ENCODE assay signal across 8 cellular contexts in the genomic region with DNA sequence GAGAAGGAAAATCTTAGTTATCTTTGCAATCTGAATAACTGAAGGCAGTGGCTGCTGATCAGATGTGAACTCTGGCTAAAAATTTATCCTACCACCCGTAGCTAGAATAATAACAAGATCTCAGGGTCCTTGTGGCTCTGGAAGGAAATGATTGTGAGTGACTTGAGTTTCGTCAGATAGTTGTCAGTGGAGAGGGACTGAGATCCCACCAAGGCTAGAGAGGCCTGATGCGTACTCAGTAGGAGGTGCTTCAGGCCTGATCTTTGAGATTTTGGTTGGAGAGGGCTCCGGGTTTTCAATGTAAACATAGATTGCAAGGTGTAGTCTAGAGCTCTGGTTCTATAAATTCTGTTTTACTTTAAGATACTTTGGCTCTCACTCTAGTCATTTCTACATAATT. TPM values are rescaled to one million over a fixed set of nuclear protein-coding genes. Genes with fewer than 3 reads are reported as not detected.
DNase-seq lines count a peak whose midpoint lies in the region; ATAC-seq and TF ChIP-seq lines count a peak whose summit lies in the region.

No MANE protein-coding gene starts in this region.

- no peaks in the 10 kb centered on the region for H3K9me3 ChIP-seq in suprapubic skin

- H3K4me1 ChIP-seq in suprapubic skin, result peaks cover 42% of the 10 kb centered on the region

- no peak for TF ChIP-seq CTCF in suprapubic skin (IDR thresholded peaks at IDR 0.05)
- no peak for TF ChIP-seq CTCF in GM20000 (IDR thresholded peaks at IDR 0.05; ENCODE audit: extremely low read depth, missing control alignments)

- CTCF ChIA-PET in activated CD8-positive, alpha-beta memory T cell treated with anti-CD3 and anti-CD28 coated beads, Interleukin-2, amount 10 ng/mL, durations not matched to agents 7 days and 5 days (lab: Charles Lee), result interaction anchor here (0.9 to 3.1 kb wide), 11 partner anchors 8 to 580 kb away, joined by 3 to 24 read pairs (median 4); partner anchors contain the start of genes ACP2, ARFGAP2, DDB2 and NR1H3
- CTCF ChIA-PET in activated CD4-positive, alpha-beta memory T cell treated with anti-CD3 and anti-CD28 coated beads, Interleukin-2, amount 10 ng/mL, durations not matched to agents 7 days and 5 days (lab: Charles Lee), result interaction anchor here (0.7 to 2.0 kb wide), 9 partner anchors 12 to 294 kb away, joined by 3 to 12 read pairs (median 5); partner anchors contain the start of genes ACP2, DDB2 and PTPMT1

- DNase-seq in activated CD8-positive, alpha-beta memory T cell treated with anti-CD3 and anti-CD28 coated beads, Interleukin-2, amount 10 ng/mL, durations not matched to agents 7 days and 5 days, result no peak
- DNase-seq in activated CD8-positive, alpha-beta memory T cell treated with anti-CD3 and anti-CD28 coated beads, Interleukin-2, amount 50 U/mL, for 48 hours, result no peak
- DNase-seq in activated CD4-positive, alpha-beta memory T cell treated with anti-CD3 and anti-CD28 coated beads, Interleukin-2, amount 10 ng/mL, durations not matched to agents 7 days and 5 days, result no peak
- no peak for DNase-seq in immature natural killer cell
- DNase-seq in suprapubic skin (ENCODE audit: low spot score in 2 of 2), result no peak
- no peak for DNase-seq in NCI-H2227 treated with DMSO at 0.1 percent for 48 hours (lab: John Stamatoyannopoulos, UW)
- DNase-seq in NOMO-1 treated with dmso at 0.1 percent for 144 hours (lab: John Stamatoyannopoulos, UW; ENCODE audit: unreplicated experiment), result no peak
- no peak for DNase-seq in GM20000 (ENCODE audit: low spot score)

- H3K4me1 Mint-ChIP-seq in activated CD8-positive, alpha-beta memory T cell treated with anti-CD3 and anti-CD28 coated beads, Interleukin-2, amount 10 ng/mL, durations not matched to agents 7 days and 5 days, result peaks cover 43% of the 10 kb centered on the region
- H3K4me1 Mint-ChIP-seq in activated CD4-positive, alpha-beta memory T cell treated with anti-CD3 and anti-CD28 coated beads, Interleukin-2, amount 10 ng/mL, durations not matched to agents 7 days and 5 days, result peaks cover 44% of the 10 kb centered on the region
- H3K4me1 Mint-ChIP-seq in immature natural killer cell, result peaks cover 57 to 66% of the 10 kb centered on the region in 2 donors

- peak overlapping the region; percentile 77 for H3K4me3 ChIP-seq in suprapubic skin

- no peaks in the 10 kb centered on the region for H3K27me3 ChIP-seq in suprapubic skin

- WGBS in suprapubic skin, result 44% methylated on average over 4 of the region's 4 CpGs

- H3K36me3 ChIP-seq in suprapubic skin, result peaks cover 22% of the 10 kb centered on the region

- peaks cover 26% of the 10 kb centered on the region for H3K36me3 Mint-ChIP-seq in activated CD8-positive, alpha-beta memory T cell treated with anti-CD3 and anti-CD28 coated beads, Interleukin-2, amount 10 ng/mL, durations not matched to agents 7 days and 5 days
- peaks cover 38% of the 10 kb centered on the region for H3K36me3 Mint-ChIP-seq in activated CD4-positive, alpha-beta memory T cell treated with anti-CD3 and anti-CD28 coated beads, Interleukin-2, amount 10 ng/mL, durations not matched to agents 7 days and 5 days (ENCODE audit: low read depth)
- H3K36me3 Mint-ChIP-seq in immature natural killer cell, result peaks cover 5 to 17% (median 8%) of the 10 kb centered on the region in 3 donors

- peak overlapping the region; percentile 80 for H3K27ac Mint-ChIP-seq in activated CD8-positive, alpha-beta memory T cell treated with anti-CD3 and anti-CD28 coated beads, Interleukin-2, amount 10 ng/mL, durations not matched to agents 7 days and 5 days
- peak overlapping the region; percentile 79 for H3K27ac Mint-ChIP-seq in activated CD4-positive, alpha-beta memory T cell treated with anti-CD3 and anti-CD28 coated beads, Interleukin-2, amount 10 ng/mL, durations not matched to agents 7 days and 5 days
- peak overlapping the region; percentile 83 to 96 (median 91) for H3K27ac Mint-ChIP-seq in immature natural killer cell

- no peak for TF ChIP-seq EP300 in suprapubic skin (IDR thresholded peaks at IDR 0.05)

- POLR2A ChIA-PET in activated CD4-positive, alpha-beta memory T cell treated with anti-CD3 and anti-CD28 coated beads, Interleukin-2, amount 10 ng/mL, durations not matched to agents 7 days and 5 days (lab: Charles Lee), result interaction anchor here (0.7 to 4.4 kb wide), 17 partner anchors 13 to 184 kb away, joined by 3 to 63 read pairs (median 5); partner anchors contain the start of genes ACP2, DDB2, NR1H3 and PSMC3

- no peak for TF ChIP-seq POLR2A in suprapubic skin (IDR thresholded peaks at IDR 0.05)

- ATAC-seq in activated CD8-positive, alpha-beta memory T cell treated with anti-CD3 and anti-CD28 coated beads, Interleukin-2, amount 10 ng/mL, durations not matched to agents 7 days and 5 days, result no peak

- no peak overlapping the region for H3K27ac ChIP-seq in suprapubic skin

- no peaks in the 10 kb centered on the region for H3K9me3 Mint-ChIP-seq in activated CD8-positive, alpha-beta memory T cell treated with anti-CD3 and anti-CD28 coated beads, Interleukin-2, amount 10 ng/mL, durations not matched to agents 7 days and 5 days (ENCODE audit: low read depth)
- no peaks in the 10 kb centered on the region for H3K9me3 Mint-ChIP-seq in activated CD4-positive, alpha-beta memory T cell treated with anti-CD3 and anti-CD28 coated beads, Interleukin-2, amount 10 ng/mL, durations not matched to agents 7 days and 5 days
- H3K9me3 Mint-ChIP-seq in immature natural killer cell, result no peaks in the 10 kb centered on the region

- no peaks in the 10 kb centered on the region for H3K27me3 Mint-ChIP-seq in activated CD8-positive, alpha-beta memory T cell treated with anti-CD3 and anti-CD28 coated beads, Interleukin-2, amount 10 ng/mL, durations not matched to agents 7 days and 5 days
- no peaks in the 10 kb centered on the region for H3K27me3 Mint-ChIP-seq in activated CD4-positive, alpha-beta memory T cell treated with anti-CD3 and anti-CD28 coated beads, Interleukin-2, amount 10 ng/mL, durations not matched to agents 7 days and 5 days
- H3K27me3 Mint-ChIP-seq in immature natural killer cell (ENCODE audit: low read depth in 3 of 3), result peaks cover 12 to 22% (median 16%) of the 10 kb centered on the region in 3 donors

- H3K4me3 Mint-ChIP-seq in activated CD8-positive, alpha-beta memory T cell treated with anti-CD3 and anti-CD28 coated beads, Interleukin-2, amount 10 ng/mL, durations not matched to agents 7 days and 5 days, result peak overlapping the region; percentile 78
- peak overlapping the region; percentile 76 for H3K4me3 Mint-ChIP-seq in activated CD4-positive, alpha-beta memory T cell treated with anti-CD3 and anti-CD28 coated beads, Interleukin-2, amount 10 ng/mL, durations not matched to agents 7 days and 5 days
- peak overlapping the region; percentile 80 to 91 (median 87) for H3K4me3 Mint-ChIP-seq in immature natural killer cell

RNA-seq across cellular contexts. Expression of gene MADD, which starts 1.4 kb away (rescaled TPM):
- total RNA-seq in activated CD8-positive, alpha-beta memory T cell treated with anti-CD3 and anti-CD28 coated beads, Interleukin-2, amount 10 ng/mL, durations not matched to agents 7 days and 5 days, result 10 to 100 TPM; 88.5 to 91.2 TPM
- total RNA-seq in activated CD4-positive, alpha-beta memory T cell treated with anti-CD3 and anti-CD28 coated beads, Interleukin-2, amount 10 ng/mL, durations not matched to agents 7 days and 5 days, result 100 to 1,000 TPM in 1 of 2 experiments, 10 to 100 TPM in 1; 99.4 to 107 TPM
- polyA plus RNA-seq in immature natural killer cell, result 10 to 100 TPM; 14.7 to 42.7 (median 19.3) TPM
- 10 to 100 TPM; 47.1 to 91.1 (median 71.3) TPM for total RNA-seq in suprapubic skin

RNA-seq across cellular contexts. Expression of gene NR1H3, which starts 13.5 kb away (rescaled TPM):
- total RNA-seq in activated CD8-positive, alpha-beta memory T cell treated with anti-CD3 and anti-CD28 coated beads, Interleukin-2, amount 10 ng/mL, durations not matched to agents 7 days and 5 days, result 10 to 100 TPM in 1 of 2 experiments, 1 to 10 TPM in 1; 7.5 to 10.2 TPM
- 10 to 100 TPM; 10.5 to 13.9 TPM for total RNA-seq in activated CD4-positive, alpha-beta memory T cell treated with anti-CD3 and anti-CD28 coated beads, Interleukin-2, amount 10 ng/mL, durations not matched to agents 7 days and 5 days
- polyA plus RNA-seq in immature natural killer cell, result 10 to 100 TPM; 14.8 to 20.3 (median 19.8) TPM
- total RNA-seq in suprapubic skin, result 10 to 100 TPM; 17.5 to 27.0 (median 25.0) TPM

RNA-seq across cellular contexts. Expression of gene ACP2, which starts 22.7 kb away (rescaled TPM):
- 10 to 100 TPM; 26.0 to 29.7 TPM for total RNA-seq in activated CD8-positive, alpha-beta memory T cell treated with anti-CD3 and anti-CD28 coated beads, Interleukin-2, amount 10 ng/mL, durations not matched to agents 7 days and 5 days
- 10 to 100 TPM; 26.6 to 27.1 TPM for total RNA-seq in activated CD4-positive, alpha-beta memory T cell treated with anti-CD3 and anti-CD28 coated beads, Interleukin-2, amount 10 ng/mL, durations not matched to agents 7 days and 5 days
- polyA plus RNA-seq in immature natural killer cell, result 10 to 100 TPM in 2 of 3 donors, 1 to 10 TPM in 1; 6.6 to 20.1 (median 19.2) TPM
- total RNA-seq in suprapubic skin, result 10 to 100 TPM; 22.9 to 28.0 (median 24.6) TPM

RNA-seq across cellular contexts. Expression of gene DDB2, which starts 56.6 kb away (rescaled TPM):
- total RNA-seq in activated CD8-positive, alpha-beta memory T cell treated with anti-CD3 and anti-CD28 coated beads, Interleukin-2, amount 10 ng/mL, durations not matched to agents 7 days and 5 days, result 100 to 1,000 TPM; 155 to 216 TPM
- total RNA-seq in activated CD4-positive, alpha-beta memory T cell treated with anti-CD3 and anti-CD28 coated beads, Interleukin-2, amount 10 ng/mL, durations not matched to agents 7 days and 5 days, result 100 to 1,000 TPM; 159 to 163 TPM
- 10 to 100 TPM; 27.4 to 39.3 (median 35.4) TPM for polyA plus RNA-seq in immature natural killer cell
- 100 to 1,000 TPM in 1 of 4 donors, 10 to 100 TPM in 3; 53.4 to 193 (median 71.8) TPM for total RNA-seq in suprapubic skin
